7 cellular contexts compared by ENCODE assay signal in genomic region chr20:19735446-19735845, GRCh38. TPM values are rescaled to one million over a fixed set of nuclear protein-coding genes. Genes with fewer than 3 reads are reported as not detected.
DNase-seq lines count a peak whose midpoint lies in the region; ATAC-seq, FAIRE-seq and TF ChIP-seq lines count a peak whose summit lies in the region.

No MANE protein-coding gene starts in this region.

- no peaks in the 10 kb centered on the region for H3K9me3 ChIP-seq in astrocyte (ENCODE audit: insufficient read depth, low read depth, low read length)

- no peaks in the 10 kb centered on the region for H4K20me1 ChIP-seq in astrocyte (ENCODE audit: insufficient read depth, low read length)

- H3K4me3 ChIP-seq in astrocyte (ENCODE audit: insufficient read depth, low read depth, low read length) (no peak overlapping the region), skeletal muscle cell (ENCODE audit: low read depth, low read length) (no peak overlapping the region)

- ATAC-seq in GM18870 (IDR thresholded peaks at IDR 0.05; ENCODE audit: unreplicated experiment) (peak; percentile 50), HG03442 (IDR thresholded peaks at IDR 0.05; ENCODE audit: unreplicated experiment) (no peak)

- peaks cover 28% of the 10 kb centered on the region for H3K4me1 Mint-ChIP-seq in astrocyte (ENCODE audit: low read depth, unreplicated experiment)

- no peaks in the 10 kb centered on the region for H3K36me3 Mint-ChIP-seq in astrocyte (ENCODE audit: low read depth, unreplicated experiment)

- no peak overlapping the region for H3K4me3 Mint-ChIP-seq in astrocyte (ENCODE audit: unreplicated experiment)

- no peak for TF ChIP-seq CTCF in astrocyte (IDR thresholded peaks at IDR 0.05; ENCODE audit: insufficient read depth, low read depth, low read length)

- no peak overlapping the region for H3K9ac ChIP-seq in astrocyte (ENCODE audit: low read length)

- H3K4me1 ChIP-seq in astrocyte (ENCODE audit: insufficient read depth, low read length): peaks cover 15% of the 10 kb centered on the region

- DNase-seq in NCI-H1092 treated with DMSO at 0.1 percent for 48 hours (lab: John Stamatoyannopoulos, UW): peak; percentile 11
- DNase-seq in astrocyte (ENCODE audit: low read depth): peak; percentile 81
- peak; percentile 79 for DNase-seq in hepatic stellate cell (ENCODE audit: low spot score)
- DNase-seq in skeletal muscle cell (ENCODE audit: low read depth): peak; percentile 80
- DNase-seq in NCI-H2029 treated with DMSO at 0.1 percent for 48 hours (lab: John Stamatoyannopoulos, UW): no peak

- H3K27me3 ChIP-seq in astrocyte (ENCODE audit: insufficient read depth, low read length): no peaks in the 10 kb centered on the region

- no peaks in the 10 kb centered on the region for H3K79me2 ChIP-seq in astrocyte (ENCODE audit: insufficient read depth, low read length)

- FAIRE-seq in astrocyte (lab: Jason Lieb, UNC): peak; percentile 89

- H3K27ac Mint-ChIP-seq in astrocyte (ENCODE audit: unreplicated experiment): peak overlapping the region; percentile 16

- H3K27me3 Mint-ChIP-seq in astrocyte (ENCODE audit: low read depth, unreplicated experiment): no peaks in the 10 kb centered on the region

- no peaks in the 10 kb centered on the region for H3K36me3 ChIP-seq in astrocyte (ENCODE audit: insufficient read depth, low read length)

- peak overlapping the region; percentile 68 for H3K4me2 ChIP-seq in astrocyte (ENCODE audit: low read length)

- no peak overlapping the region for H3K27ac ChIP-seq in astrocyte (ENCODE audit: low read depth, low read length)

- no peaks in the 10 kb centered on the region for H3K9me3 Mint-ChIP-seq in astrocyte (ENCODE audit: unreplicated experiment)

- no peak overlapping the region for H2AFZ ChIP-seq in astrocyte (ENCODE audit: low read depth, low read length)

RNA-seq across cellular contexts. Expression of gene RIN2, which starts 22.6 kb away (rescaled TPM):
- total RNA-seq in astrocyte: 21.2 and 22.8 TPM in 2 replicates
